In genomic region chr22:23564276-23564675, GRCh38 we compare ENCODE assay signal across 1 cellular context.
TF ChIP-seq lines count a peak whose summit lies in the region.

No MANE protein-coding gene starts in this region.

TF ChIP-seq in H1, 55 proteins besides CTCF, POLR2A, EP300 and RAD21 (continued from another document):
- TF ChIP-seq, protein P1, sequence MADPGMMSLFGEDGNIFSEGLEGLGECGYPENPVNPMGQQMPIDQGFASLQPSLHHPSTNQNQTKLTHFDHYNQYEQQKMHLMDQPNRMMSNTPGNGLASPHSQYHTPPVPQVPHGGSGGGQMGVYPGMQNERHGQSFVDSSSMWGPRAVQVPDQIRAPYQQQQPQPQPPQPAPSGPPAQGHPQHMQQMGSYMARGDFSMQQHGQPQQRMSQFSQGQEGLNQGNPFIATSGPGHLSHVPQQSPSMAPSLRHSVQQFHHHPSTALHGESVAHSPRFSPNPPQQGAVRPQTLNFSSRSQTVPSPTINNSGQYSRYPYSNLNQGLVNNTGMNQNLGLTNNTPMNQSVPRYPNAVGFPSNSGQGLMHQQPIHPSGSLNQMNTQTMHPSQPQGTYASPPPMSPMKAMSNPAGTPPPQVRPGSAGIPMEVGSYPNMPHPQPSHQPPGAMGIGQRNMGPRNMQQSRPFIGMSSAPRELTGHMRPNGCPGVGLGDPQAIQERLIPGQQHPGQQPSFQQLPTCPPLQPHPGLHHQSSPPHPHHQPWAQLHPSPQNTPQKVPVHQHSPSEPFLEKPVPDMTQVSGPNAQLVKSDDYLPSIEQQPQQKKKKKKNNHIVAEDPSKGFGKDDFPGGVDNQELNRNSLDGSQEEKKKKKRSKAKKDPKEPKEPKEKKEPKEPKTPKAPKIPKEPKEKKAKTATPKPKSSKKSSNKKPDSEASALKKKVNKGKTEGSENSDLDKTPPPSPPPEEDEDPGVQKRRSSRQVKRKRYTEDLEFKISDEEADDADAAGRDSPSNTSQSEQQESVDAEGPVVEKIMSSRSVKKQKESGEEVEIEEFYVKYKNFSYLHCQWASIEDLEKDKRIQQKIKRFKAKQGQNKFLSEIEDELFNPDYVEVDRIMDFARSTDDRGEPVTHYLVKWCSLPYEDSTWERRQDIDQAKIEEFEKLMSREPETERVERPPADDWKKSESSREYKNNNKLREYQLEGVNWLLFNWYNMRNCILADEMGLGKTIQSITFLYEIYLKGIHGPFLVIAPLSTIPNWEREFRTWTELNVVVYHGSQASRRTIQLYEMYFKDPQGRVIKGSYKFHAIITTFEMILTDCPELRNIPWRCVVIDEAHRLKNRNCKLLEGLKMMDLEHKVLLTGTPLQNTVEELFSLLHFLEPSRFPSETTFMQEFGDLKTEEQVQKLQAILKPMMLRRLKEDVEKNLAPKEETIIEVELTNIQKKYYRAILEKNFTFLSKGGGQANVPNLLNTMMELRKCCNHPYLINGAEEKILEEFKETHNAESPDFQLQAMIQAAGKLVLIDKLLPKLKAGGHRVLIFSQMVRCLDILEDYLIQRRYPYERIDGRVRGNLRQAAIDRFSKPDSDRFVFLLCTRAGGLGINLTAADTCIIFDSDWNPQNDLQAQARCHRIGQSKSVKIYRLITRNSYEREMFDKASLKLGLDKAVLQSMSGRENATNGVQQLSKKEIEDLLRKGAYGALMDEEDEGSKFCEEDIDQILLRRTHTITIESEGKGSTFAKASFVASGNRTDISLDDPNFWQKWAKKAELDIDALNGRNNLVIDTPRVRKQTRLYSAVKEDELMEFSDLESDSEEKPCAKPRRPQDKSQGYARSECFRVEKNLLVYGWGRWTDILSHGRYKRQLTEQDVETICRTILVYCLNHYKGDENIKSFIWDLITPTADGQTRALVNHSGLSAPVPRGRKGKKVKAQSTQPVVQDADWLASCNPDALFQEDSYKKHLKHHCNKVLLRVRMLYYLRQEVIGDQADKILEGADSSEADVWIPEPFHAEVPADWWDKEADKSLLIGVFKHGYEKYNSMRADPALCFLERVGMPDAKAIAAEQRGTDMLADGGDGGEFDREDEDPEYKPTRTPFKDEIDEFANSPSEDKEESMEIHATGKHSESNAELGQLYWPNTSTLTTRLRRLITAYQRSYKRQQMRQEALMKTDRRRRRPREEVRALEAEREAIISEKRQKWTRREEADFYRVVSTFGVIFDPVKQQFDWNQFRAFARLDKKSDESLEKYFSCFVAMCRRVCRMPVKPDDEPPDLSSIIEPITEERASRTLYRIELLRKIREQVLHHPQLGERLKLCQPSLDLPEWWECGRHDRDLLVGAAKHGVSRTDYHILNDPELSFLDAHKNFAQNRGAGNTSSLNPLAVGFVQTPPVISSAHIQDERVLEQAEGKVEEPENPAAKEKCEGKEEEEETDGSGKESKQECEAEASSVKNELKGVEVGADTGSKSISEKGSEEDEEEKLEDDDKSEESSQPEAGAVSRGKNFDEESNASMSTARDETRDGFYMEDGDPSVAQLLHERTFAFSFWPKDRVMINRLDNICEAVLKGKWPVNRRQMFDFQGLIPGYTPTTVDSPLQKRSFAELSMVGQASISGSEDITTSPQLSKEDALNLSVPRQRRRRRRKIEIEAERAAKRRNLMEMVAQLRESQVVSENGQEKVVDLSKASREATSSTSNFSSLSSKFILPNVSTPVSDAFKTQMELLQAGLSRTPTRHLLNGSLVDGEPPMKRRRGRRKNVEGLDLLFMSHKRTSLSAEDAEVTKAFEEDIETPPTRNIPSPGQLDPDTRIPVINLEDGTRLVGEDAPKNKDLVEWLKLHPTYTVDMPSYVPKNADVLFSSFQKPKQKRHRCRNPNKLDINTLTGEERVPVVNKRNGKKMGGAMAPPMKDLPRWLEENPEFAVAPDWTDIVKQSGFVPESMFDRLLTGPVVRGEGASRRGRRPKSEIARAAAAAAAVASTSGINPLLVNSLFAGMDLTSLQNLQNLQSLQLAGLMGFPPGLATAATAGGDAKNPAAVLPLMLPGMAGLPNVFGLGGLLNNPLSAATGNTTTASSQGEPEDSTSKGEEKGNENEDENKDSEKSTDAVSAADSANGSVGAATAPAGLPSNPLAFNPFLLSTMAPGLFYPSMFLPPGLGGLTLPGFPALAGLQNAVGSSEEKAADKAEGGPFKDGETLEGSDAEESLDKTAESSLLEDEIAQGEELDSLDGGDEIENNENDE (IDR thresholded peaks at IDR 0.05; ENCODE audit: insufficient replicate concordance, low read length) = no peak
- TF ChIP-seq, protein P2, sequence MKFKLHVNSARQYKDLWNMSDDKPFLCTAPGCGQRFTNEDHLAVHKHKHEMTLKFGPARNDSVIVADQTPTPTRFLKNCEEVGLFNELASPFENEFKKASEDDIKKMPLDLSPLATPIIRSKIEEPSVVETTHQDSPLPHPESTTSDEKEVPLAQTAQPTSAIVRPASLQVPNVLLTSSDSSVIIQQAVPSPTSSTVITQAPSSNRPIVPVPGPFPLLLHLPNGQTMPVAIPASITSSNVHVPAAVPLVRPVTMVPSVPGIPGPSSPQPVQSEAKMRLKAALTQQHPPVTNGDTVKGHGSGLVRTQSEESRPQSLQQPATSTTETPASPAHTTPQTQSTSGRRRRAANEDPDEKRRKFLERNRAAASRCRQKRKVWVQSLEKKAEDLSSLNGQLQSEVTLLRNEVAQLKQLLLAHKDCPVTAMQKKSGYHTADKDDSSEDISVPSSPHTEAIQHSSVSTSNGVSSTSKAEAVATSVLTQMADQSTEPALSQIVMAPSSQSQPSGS (IDR thresholded peaks at IDR 0.05; ENCODE audit: low read length) = no peak
- TF ChIP-seq CEBPB (IDR thresholded peaks at IDR 0.05; ENCODE audit: low read depth, low read length) = no peak
- no peak for TF ChIP-seq MAFK (IDR thresholded peaks at IDR 0.05; ENCODE audit: low read depth, low read length)
- no peak for TF ChIP-seq HDAC6 (IDR thresholded peaks at IDR 0.05; ENCODE audit: low read depth, low read length)
- no peak for TF ChIP-seq KDM1A (IDR thresholded peaks at IDR 0.05; ENCODE audit: borderline replicate concordance, low read length)
- no peak for TF ChIP-seq RXRA (IDR thresholded peaks at IDR 0.05; ENCODE audit: insufficient read depth, low read depth, low read length)
- TF ChIP-seq POLR2AphosphoS5 (IDR thresholded peaks at IDR 0.05; ENCODE audit: low read depth, low read length) = no peak
